1 cellular context compared by ENCODE assay signal in genomic region chr1:66506393-66506687, GRCh38.
TF ChIP-seq lines count a peak whose summit lies in the region.

No MANE protein-coding gene starts in this region.

TF ChIP-seq in IMR-90, 13 proteins besides CTCF, POLR2A, EP300 and RAD21:
- no peak for TF ChIP-seq CEBPB (IDR thresholded peaks at IDR 0.05; ENCODE audit: low read depth, low read length)
- no peak for TF ChIP-seq BHLHE40 (IDR thresholded peaks at IDR 0.05; ENCODE audit: low read depth, low read length)
- TF ChIP-seq MAZ (IDR thresholded peaks at IDR 0.05; ENCODE audit: borderline replicate concordance, low read depth, low read length): no peak
- TF ChIP-seq RFX5 (IDR thresholded peaks at IDR 0.05; ENCODE audit: low read depth, low read length): no peak
- no peak for TF ChIP-seq RCOR1 (IDR thresholded peaks at IDR 0.05; ENCODE audit: insufficient replicate concordance, low read length)
